1 cellular context compared by ENCODE assay signal in the genomic region with DNA sequence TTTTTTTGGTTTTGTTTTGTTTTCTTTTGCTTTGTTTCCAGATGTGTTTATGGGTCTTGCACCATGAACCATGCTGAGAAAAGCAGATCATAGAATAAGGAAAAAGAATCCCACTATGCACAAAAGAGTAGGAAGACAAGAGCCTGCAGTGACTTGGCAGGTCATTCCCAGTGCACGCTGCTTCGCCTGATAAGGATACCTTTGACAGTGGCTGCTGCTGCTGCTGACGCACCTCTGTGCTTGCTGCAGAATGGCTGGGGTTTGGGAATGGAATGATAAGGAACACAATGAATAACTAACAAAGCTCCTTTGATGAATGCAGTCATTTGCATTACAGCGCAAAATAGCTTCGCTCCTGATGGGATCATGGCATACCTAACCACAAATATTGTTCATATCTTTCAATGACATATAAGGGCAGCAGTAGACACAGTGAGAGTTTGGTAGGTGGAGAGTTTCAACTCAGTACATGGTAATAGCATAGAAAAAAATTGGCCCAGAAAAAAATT.
TF ChIP-seq lines count a peak whose summit lies in the region.

No MANE protein-coding gene starts in this region.

TF ChIP-seq in neural cell, 6 proteins besides CTCF, POLR2A, EP300 and RAD21:
- TF ChIP-seq POLR2AphosphoS5 (IDR thresholded peaks at IDR 0.05) (no peak), EZH2 (IDR thresholded peaks at IDR 0.05; ENCODE audit: borderline replicate concordance, insufficient read depth, low read length, poor library complexity, severe bottlenecking) (no peak), MXI1 (conservative IDR thresholded peaks at IDR 0.05; ENCODE audit: poor library complexity, severe bottlenecking) (no peak)
